In the genomic region with DNA sequence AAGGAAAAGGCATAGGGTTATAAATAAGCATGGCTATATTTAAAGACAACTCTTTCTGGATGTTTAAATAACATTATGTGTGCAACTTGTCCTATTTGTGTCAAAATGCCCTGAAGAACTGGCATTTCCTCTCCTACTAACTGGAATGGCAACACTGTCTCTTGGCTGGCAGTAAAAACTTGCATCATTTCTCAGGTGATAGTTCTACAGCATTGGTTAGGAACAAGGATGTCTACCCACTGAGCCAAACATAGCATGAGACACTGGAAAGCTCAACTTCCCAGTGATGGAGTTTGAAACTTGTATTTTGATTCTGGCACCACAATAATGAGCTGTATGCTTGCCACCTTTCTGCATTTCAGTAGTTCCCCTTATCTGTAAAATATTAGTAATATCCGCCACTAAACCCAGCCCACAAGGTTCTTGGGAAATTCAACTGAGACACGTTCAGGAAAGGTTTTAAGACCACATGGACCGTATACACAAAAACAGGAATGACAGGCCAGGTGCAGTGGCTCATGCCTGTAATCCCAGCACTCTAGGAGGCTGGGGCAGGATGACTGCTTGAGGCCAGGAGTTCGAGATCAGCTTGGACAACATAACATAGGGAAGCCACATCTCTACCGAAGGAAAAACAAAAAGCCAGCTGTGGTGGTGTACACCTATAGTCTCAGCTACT, we compare ENCODE assay signal across 1 cellular context.
TF ChIP-seq lines count a peak whose summit lies in the region.

No MANE protein-coding gene starts in this region.

TF ChIP-seq in HepG2, 621 proteins besides CTCF, POLR2A, EP300 and RAD21 (continued from another document):
- TF ChIP-seq, protein P1, sequence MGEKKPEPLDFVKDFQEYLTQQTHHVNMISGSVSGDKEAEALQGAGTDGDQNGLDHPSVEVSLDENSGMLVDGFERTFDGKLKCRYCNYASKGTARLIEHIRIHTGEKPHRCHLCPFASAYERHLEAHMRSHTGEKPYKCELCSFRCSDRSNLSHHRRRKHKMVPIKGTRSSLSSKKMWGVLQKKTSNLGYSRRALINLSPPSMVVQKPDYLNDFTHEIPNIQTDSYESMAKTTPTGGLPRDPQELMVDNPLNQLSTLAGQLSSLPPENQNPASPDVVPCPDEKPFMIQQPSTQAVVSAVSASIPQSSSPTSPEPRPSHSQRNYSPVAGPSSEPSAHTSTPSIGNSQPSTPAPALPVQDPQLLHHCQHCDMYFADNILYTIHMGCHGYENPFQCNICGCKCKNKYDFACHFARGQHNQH (CRISPR knock-in tag; IDR thresholded peaks at IDR 0.05), result peak; percentile 64; the same call in 1 of the 2 replicates
- TF ChIP-seq RBM39 (IDR thresholded peaks at IDR 0.05; ENCODE audit: low read depth, low read length, poor library complexity, severe bottlenecking) (no peak), TOPORS (CRISPR knock-in tag; IDR thresholded peaks at IDR 0.05) (0 out of 2 replicates have a peak, but pooled peaks have one; percentile 45), ZFP90 (CRISPR knock-in tag; IDR thresholded peaks at IDR 0.05; ENCODE audit: borderline replicate concordance) (0 out of 2 replicates have a peak, but pooled peaks have one; percentile 13), TCF7 (IDR thresholded peaks at IDR 0.05; ENCODE audit: low read depth) (no peak), IKZF4 (CRISPR knock-in tag; IDR thresholded peaks at IDR 0.05; ENCODE audit: borderline replicate concordance, low read depth, not compliant biosample characterization) (no peak), U2AF1 (optimal IDR thresholded peaks at IDR 0.05; ENCODE audit: low read depth, low read length) (peak; percentile 92), ZNF543 (CRISPR knock-in tag; IDR thresholded peaks at IDR 0.05) (no peak), IRF2 (CRISPR knock-in tag; IDR thresholded peaks at IDR 0.05) (peak; percentile 43; the same call in 1 of the 2 replicates), TAF1 (CRISPR knock-in tag; IDR thresholded peaks at IDR 0.05) (no peak; the same call in 1 of the 2 replicates), SIX1 (CRISPR knock-in tag; IDR thresholded peaks at IDR 0.05; ENCODE audit: borderline replicate concordance) (0 out of 2 replicates have a peak, but pooled peaks have one; percentile 11), POGZ (CRISPR knock-in tag; IDR thresholded peaks at IDR 0.05) (no peak), ZNF333 (CRISPR knock-in tag; IDR thresholded peaks at IDR 0.05; ENCODE audit: borderline replicate concordance) (no peak), ZNF225 (CRISPR knock-in tag; IDR thresholded peaks at IDR 0.05) (no peak), ZIK1 (CRISPR knock-in tag; IDR thresholded peaks at IDR 0.05; ENCODE audit: borderline replicate concordance, low read depth) (no peak), MXD4 (CRISPR knock-in tag; IDR thresholded peaks at IDR 0.05) (no peak), ZC3H4 (CRISPR knock-in tag; IDR thresholded peaks at IDR 0.05; ENCODE audit: borderline replicate concordance) (0 out of 2 replicates have a peak, but pooled peaks have one; percentile 26), ZNF776 (CRISPR knock-in tag; IDR thresholded peaks at IDR 0.05) (no peak), PAF1 (CRISPR knock-in tag; IDR thresholded peaks at IDR 0.05) (peak; percentile 68; the same call in 1 of the 2 replicates), ZNF878 (CRISPR knock-in tag; IDR thresholded peaks at IDR 0.05) (peak; percentile 24; the same call in 1 of the 2 replicates), ZNF552 (CRISPR knock-in tag; IDR thresholded peaks at IDR 0.05; ENCODE audit: borderline replicate concordance) (no peak), MBD4 (IDR thresholded peaks at IDR 0.05; ENCODE audit: borderline replicate concordance, low read length) (peak; percentile 26; the same call in 1 of the 2 replicates), POLR2G (IDR thresholded peaks at IDR 0.05; ENCODE audit: low read depth, low read length) (peak; percentile 85), POLR2AphosphoS5 (IDR thresholded peaks at IDR 0.05; ENCODE audit: low read depth, low read length) (peak; percentile 58), MLLT10 (CRISPR knock-in tag; IDR thresholded peaks at IDR 0.05) (0 out of 2 replicates have a peak, but pooled peaks have one; percentile 23), PHF20 (CRISPR knock-in tag; IDR thresholded peaks at IDR 0.05) (no peak), SSRP1 (CRISPR knock-in tag; IDR thresholded peaks at IDR 0.05) (peak; percentile 82), ZNF749 (CRISPR knock-in tag; IDR thresholded peaks at IDR 0.05; ENCODE audit: borderline replicate concordance) (0 out of 2 replicates have a peak, but pooled peaks have one; percentile 13), RBM22 (optimal IDR thresholded peaks at IDR 0.05; ENCODE audit: low read length) (peak; percentile 82), ZNF501 (CRISPR knock-in tag; IDR thresholded peaks at IDR 0.05) (no peak)
- TF ChIP-seq, protein P2, sequence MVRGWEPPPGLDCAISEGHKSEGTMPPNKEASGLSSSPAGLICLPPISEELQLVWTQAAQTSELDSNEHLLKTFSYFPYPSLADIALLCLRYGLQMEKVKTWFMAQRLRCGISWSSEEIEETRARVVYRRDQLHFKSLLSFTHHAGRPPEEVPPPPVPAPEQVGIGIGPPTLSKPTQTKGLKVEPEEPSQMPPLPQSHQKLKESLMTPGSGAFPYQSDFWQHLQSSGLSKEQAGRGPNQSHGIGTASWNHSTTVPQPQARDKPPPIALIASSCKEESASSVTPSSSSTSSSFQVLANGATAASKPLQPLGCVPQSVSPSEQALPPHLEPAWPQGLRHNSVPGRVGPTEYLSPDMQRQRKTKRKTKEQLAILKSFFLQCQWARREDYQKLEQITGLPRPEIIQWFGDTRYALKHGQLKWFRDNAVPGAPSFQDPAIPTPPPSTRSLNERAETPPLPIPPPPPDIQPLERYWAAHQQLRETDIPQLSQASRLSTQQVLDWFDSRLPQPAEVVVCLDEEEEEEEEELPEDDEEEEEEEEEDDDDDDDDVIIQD (CRISPR knock-in tag; IDR thresholded peaks at IDR 0.05; ENCODE audit: low read depth), result no peak
- TF ChIP-seq, protein P3, sequence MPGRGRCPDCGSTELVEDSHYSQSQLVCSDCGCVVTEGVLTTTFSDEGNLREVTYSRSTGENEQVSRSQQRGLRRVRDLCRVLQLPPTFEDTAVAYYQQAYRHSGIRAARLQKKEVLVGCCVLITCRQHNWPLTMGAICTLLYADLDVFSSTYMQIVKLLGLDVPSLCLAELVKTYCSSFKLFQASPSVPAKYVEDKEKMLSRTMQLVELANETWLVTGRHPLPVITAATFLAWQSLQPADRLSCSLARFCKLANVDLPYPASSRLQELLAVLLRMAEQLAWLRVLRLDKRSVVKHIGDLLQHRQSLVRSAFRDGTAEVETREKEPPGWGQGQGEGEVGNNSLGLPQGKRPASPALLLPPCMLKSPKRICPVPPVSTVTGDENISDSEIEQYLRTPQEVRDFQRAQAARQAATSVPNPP (CRISPR knock-in tag; IDR thresholded peaks at IDR 0.05), result 0 out of 2 replicates have a peak, but pooled peaks have one; percentile 4
- TF ChIP-seq, protein P4, sequence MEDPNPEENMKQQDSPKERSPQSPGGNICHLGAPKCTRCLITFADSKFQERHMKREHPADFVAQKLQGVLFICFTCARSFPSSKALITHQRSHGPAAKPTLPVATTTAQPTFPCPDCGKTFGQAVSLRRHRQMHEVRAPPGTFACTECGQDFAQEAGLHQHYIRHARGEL (CRISPR knock-in tag; IDR thresholded peaks at IDR 0.05), result no peak
- TF ChIP-seq, protein P5, sequence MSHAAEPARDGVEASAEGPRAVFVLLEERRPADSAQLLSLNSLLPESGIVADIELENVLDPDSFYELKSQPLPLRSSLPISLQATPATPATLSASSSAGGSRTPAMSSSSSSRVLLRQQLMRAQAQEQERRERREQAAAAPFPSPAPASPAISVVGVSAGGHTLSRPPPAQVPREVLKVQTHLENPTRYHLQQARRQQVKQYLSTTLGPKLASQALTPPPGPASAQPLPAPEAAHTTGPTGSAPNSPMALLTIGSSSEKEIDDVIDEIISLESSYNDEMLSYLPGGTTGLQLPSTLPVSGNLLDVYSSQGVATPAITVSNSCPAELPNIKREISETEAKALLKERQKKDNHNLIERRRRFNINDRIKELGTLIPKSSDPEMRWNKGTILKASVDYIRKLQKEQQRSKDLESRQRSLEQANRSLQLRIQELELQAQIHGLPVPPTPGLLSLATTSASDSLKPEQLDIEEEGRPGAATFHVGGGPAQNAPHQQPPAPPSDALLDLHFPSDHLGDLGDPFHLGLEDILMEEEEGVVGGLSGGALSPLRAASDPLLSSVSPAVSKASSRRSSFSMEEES (CRISPR knock-in tag; IDR thresholded peaks at IDR 0.05), result peak; percentile 42; the same call in 1 of the 2 replicates
- TF ChIP-seq, protein P6, sequence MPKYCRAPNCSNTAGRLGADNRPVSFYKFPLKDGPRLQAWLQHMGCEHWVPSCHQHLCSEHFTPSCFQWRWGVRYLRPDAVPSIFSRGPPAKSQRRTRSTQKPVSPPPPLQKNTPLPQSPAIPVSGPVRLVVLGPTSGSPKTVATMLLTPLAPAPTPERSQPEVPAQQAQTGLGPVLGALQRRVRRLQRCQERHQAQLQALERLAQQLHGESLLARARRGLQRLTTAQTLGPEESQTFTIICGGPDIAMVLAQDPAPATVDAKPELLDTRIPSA (CRISPR knock-in tag; IDR thresholded peaks at IDR 0.05; ENCODE audit: borderline replicate concordance), result no peak
- TF ChIP-seq, protein P7, sequence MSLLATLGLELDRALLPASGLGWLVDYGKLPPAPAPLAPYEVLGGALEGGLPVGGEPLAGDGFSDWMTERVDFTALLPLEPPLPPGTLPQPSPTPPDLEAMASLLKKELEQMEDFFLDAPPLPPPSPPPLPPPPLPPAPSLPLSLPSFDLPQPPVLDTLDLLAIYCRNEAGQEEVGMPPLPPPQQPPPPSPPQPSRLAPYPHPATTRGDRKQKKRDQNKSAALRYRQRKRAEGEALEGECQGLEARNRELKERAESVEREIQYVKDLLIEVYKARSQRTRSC (CRISPR knock-in tag; IDR thresholded peaks at IDR 0.05; ENCODE audit: low read depth), result 0 out of 2 replicates have a peak, but pooled peaks have one; percentile 27
- TF ChIP-seq, protein P8, sequence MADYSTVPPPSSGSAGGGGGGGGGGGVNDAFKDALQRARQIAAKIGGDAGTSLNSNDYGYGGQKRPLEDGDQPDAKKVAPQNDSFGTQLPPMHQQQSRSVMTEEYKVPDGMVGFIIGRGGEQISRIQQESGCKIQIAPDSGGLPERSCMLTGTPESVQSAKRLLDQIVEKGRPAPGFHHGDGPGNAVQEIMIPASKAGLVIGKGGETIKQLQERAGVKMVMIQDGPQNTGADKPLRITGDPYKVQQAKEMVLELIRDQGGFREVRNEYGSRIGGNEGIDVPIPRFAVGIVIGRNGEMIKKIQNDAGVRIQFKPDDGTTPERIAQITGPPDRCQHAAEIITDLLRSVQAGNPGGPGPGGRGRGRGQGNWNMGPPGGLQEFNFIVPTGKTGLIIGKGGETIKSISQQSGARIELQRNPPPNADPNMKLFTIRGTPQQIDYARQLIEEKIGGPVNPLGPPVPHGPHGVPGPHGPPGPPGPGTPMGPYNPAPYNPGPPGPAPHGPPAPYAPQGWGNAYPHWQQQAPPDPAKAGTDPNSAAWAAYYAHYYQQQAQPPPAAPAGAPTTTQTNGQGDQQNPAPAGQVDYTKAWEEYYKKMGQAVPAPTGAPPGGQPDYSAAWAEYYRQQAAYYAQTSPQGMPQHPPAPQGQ (CRISPR knock-in tag; IDR thresholded peaks at IDR 0.05; ENCODE audit: borderline replicate concordance), result peak; percentile 39; the same call in 1 of the 2 replicates
- TF ChIP-seq, protein P9, sequence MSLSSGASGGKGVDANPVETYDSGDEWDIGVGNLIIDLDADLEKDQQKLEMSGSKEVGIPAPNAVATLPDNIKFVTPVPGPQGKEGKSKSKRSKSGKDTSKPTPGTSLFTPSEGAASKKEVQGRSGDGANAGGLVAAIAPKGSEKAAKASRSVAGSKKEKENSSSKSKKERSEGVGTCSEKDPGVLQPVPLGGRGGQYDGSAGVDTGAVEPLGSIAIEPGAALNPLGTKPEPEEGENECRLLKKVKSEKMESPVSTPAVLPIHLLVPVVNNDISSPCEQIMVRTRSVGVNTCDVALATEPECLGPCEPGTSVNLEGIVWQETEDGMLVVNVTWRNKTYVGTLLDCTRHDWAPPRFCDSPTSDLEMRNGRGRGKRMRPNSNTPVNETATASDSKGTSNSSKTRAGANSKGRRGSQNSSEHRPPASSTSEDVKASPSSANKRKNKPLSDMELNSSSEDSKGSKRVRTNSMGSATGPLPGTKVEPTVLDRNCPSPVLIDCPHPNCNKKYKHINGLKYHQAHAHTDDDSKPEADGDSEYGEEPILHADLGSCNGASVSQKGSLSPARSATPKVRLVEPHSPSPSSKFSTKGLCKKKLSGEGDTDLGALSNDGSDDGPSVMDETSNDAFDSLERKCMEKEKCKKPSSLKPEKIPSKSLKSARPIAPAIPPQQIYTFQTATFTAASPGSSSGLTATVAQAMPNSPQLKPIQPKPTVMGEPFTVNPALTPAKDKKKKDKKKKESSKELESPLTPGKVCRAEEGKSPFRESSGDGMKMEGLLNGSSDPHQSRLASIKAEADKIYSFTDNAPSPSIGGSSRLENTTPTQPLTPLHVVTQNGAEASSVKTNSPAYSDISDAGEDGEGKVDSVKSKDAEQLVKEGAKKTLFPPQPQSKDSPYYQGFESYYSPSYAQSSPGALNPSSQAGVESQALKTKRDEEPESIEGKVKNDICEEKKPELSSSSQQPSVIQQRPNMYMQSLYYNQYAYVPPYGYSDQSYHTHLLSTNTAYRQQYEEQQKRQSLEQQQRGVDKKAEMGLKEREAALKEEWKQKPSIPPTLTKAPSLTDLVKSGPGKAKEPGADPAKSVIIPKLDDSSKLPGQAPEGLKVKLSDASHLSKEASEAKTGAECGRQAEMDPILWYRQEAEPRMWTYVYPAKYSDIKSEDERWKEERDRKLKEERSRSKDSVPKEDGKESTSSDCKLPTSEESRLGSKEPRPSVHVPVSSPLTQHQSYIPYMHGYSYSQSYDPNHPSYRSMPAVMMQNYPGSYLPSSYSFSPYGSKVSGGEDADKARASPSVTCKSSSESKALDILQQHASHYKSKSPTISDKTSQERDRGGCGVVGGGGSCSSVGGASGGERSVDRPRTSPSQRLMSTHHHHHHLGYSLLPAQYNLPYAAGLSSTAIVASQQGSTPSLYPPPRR (CRISPR knock-in tag; IDR thresholded peaks at IDR 0.05; ENCODE audit: borderline replicate concordance), result 0 out of 2 replicates have a peak, but pooled peaks have one; percentile 27
- TF ChIP-seq, protein P10, sequence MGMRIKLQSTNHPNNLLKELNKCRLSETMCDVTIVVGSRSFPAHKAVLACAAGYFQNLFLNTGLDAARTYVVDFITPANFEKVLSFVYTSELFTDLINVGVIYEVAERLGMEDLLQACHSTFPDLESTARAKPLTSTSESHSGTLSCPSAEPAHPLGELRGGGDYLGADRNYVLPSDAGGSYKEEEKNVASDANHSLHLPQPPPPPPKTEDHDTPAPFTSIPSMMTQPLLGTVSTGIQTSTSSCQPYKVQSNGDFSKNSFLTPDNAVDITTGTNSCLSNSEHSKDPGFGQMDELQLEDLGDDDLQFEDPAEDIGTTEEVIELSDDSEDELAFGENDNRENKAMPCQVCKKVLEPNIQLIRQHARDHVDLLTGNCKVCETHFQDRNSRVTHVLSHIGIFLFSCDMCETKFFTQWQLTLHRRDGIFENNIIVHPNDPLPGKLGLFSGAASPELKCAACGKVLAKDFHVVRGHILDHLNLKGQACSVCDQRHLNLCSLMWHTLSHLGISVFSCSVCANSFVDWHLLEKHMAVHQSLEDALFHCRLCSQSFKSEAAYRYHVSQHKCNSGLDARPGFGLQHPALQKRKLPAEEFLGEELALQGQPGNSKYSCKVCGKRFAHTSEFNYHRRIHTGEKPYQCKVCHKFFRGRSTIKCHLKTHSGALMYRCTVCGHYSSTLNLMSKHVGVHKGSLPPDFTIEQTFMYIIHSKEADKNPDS (CRISPR knock-in tag; IDR thresholded peaks at IDR 0.05), result no peak
